Comparison of ENCODE assay signal across 17 cellular contexts in the genomic region with DNA sequence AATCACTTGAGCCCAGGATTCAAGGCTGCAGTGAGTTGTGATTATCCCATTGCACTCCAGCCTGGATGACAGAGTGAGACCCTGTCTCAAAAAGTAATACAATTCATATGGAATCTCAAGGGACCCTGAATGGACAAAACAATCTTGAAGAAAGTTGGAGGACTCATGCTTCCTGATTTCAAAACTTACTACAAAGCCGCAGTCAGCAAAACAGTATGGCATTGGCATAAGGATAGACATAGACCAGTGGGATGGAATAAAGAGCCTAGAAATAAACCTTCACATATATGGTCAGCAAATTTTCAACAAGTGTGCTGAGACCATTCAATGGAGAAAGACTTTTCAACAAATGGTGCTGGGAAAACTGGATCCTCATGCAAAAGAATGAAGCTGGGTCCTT. TPM values are rescaled to one million over a fixed set of nuclear protein-coding genes. Genes with fewer than 3 reads are reported as not detected.
DNase-seq lines count a peak whose midpoint lies in the region; ATAC-seq and TF ChIP-seq lines count a peak whose summit lies in the region.
"Had no signal": no experiment of that assay in that cellular context is flagged by ENCODE, and none has a peak within 500 bp of the region (broad histone marks: within the 10 kb centered on the region; RNA-seq: fewer than 3 reads in every experiment).

No MANE protein-coding gene starts in this region.

- H3K4me1 ChIP-seq in CD8-positive, alpha-beta memory T cell (ENCODE audit: insufficient read depth, low read length), result peaks cover 23% of the 10 kb centered on the region
- peaks cover 0 to 62% (median 19%) of the 10 kb centered on the region in 4 donors for H3K4me1 ChIP-seq in right lobe of liver

- no peaks in the 10 kb centered on the region for H3K9me3 Mint-ChIP-seq in CD8-positive, alpha-beta memory T cell
- H3K9me3 Mint-ChIP-seq in activated T-helper 1 cell treated with anti-CD3 and anti-CD28 coated beads, Interleukin-12 subunit alpha, Interleukin-12 subunit beta, Interleukin-2, Interleukin-4 antibody, amounts not matched to agents 30 ng/mL and 10 ng/mL and 1 ng/mL, durations not matched to agents 14 hours and 24 hours and 36 hours, result no peaks in the 10 kb centered on the region
- H3K9me3 Mint-ChIP-seq in activated CD8-positive, alpha-beta memory T cell treated with anti-CD3 and anti-CD28 coated beads, Interleukin-2, amount 10 ng/mL, durations not matched to agents 7 days and 5 days (ENCODE audit: low read depth), result no peaks in the 10 kb centered on the region

- no peak overlapping the region for H3K27ac Mint-ChIP-seq in CD8-positive, alpha-beta memory T cell
- H3K27ac Mint-ChIP-seq in activated T-helper 1 cell treated with anti-CD3 and anti-CD28 coated beads, Interleukin-12 subunit alpha, Interleukin-12 subunit beta, Interleukin-2, Interleukin-4 antibody, amounts not matched to agents 30 ng/mL and 10 ng/mL and 1 ng/mL, durations not matched to agents 14 hours and 24 hours and 36 hours, result no peak overlapping the region
- H3K27ac Mint-ChIP-seq in activated CD8-positive, alpha-beta memory T cell treated with anti-CD3 and anti-CD28 coated beads, Interleukin-2, amount 10 ng/mL, durations not matched to agents 7 days and 5 days, result no peak overlapping the region

- H3K36me3 Mint-ChIP-seq in CD8-positive, alpha-beta memory T cell, result peaks cover 0 to 46% (median 4%) of the 10 kb centered on the region in 3 donors
- peaks cover 15% of the 10 kb centered on the region for H3K36me3 Mint-ChIP-seq in activated T-helper 1 cell treated with anti-CD3 and anti-CD28 coated beads, Interleukin-12 subunit alpha, Interleukin-12 subunit beta, Interleukin-2, Interleukin-4 antibody, amounts not matched to agents 30 ng/mL and 10 ng/mL and 1 ng/mL, durations not matched to agents 14 hours and 24 hours and 36 hours (ENCODE audit: low read depth)
- peaks cover 18% of the 10 kb centered on the region for H3K36me3 Mint-ChIP-seq in activated CD8-positive, alpha-beta memory T cell treated with anti-CD3 and anti-CD28 coated beads, Interleukin-2, amount 10 ng/mL, durations not matched to agents 7 days and 5 days

- no peaks in the 10 kb centered on the region for H3K9me3 ChIP-seq in CD8-positive, alpha-beta memory T cell (ENCODE audit: low read length)
- H3K9me3 ChIP-seq in right lobe of liver, result no peaks in the 10 kb centered on the region
- H3K9me3 ChIP-seq: HAP-1 had no signal

- no peak for ATAC-seq in right lobe of liver
- no peak for ATAC-seq in activated CD8-positive, alpha-beta memory T cell treated with anti-CD3 and anti-CD28 coated beads, Interleukin-2, amount 10 ng/mL, durations not matched to agents 7 days and 5 days
- ATAC-seq: GM12878, Panc1 had no signal

- H3K4me3 Mint-ChIP-seq in CD8-positive, alpha-beta memory T cell, result peak overlapping the region in 5 of 7 donors; percentile 3 to 60 (median 39)
- H3K4me3 Mint-ChIP-seq in activated T-helper 1 cell treated with anti-CD3 and anti-CD28 coated beads, Interleukin-12 subunit alpha, Interleukin-12 subunit beta, Interleukin-2, Interleukin-4 antibody, amounts not matched to agents 30 ng/mL and 10 ng/mL and 1 ng/mL, durations not matched to agents 14 hours and 24 hours and 36 hours, result peak overlapping the region; percentile 0
- H3K4me3 Mint-ChIP-seq in activated CD8-positive, alpha-beta memory T cell treated with anti-CD3 and anti-CD28 coated beads, Interleukin-2, amount 10 ng/mL, durations not matched to agents 7 days and 5 days, result no peak overlapping the region

- TF ChIP-seq CTCF in right lobe of liver (IDR thresholded peaks at IDR 0.05), result no peak

- no peaks in the 10 kb centered on the region for H3K27me3 Mint-ChIP-seq in CD8-positive, alpha-beta memory T cell
- H3K27me3 Mint-ChIP-seq in activated T-helper 1 cell treated with anti-CD3 and anti-CD28 coated beads, Interleukin-12 subunit alpha, Interleukin-12 subunit beta, Interleukin-2, Interleukin-4 antibody, amounts not matched to agents 30 ng/mL and 10 ng/mL and 1 ng/mL, durations not matched to agents 14 hours and 24 hours and 36 hours (ENCODE audit: insufficient read depth), result no peaks in the 10 kb centered on the region
- no peaks in the 10 kb centered on the region for H3K27me3 Mint-ChIP-seq in activated CD8-positive, alpha-beta memory T cell treated with anti-CD3 and anti-CD28 coated beads, Interleukin-2, amount 10 ng/mL, durations not matched to agents 7 days and 5 days

- peaks cover 17 to 42% (median 30%) of the 10 kb centered on the region in 3 donors for H3K4me1 Mint-ChIP-seq in CD8-positive, alpha-beta memory T cell
- H3K4me1 Mint-ChIP-seq in activated T-helper 1 cell treated with anti-CD3 and anti-CD28 coated beads, Interleukin-12 subunit alpha, Interleukin-12 subunit beta, Interleukin-2, Interleukin-4 antibody, amounts not matched to agents 30 ng/mL and 10 ng/mL and 1 ng/mL, durations not matched to agents 14 hours and 24 hours and 36 hours (ENCODE audit: low read depth), result peaks cover 19% of the 10 kb centered on the region
- H3K4me1 Mint-ChIP-seq in activated CD8-positive, alpha-beta memory T cell treated with anti-CD3 and anti-CD28 coated beads, Interleukin-2, amount 10 ng/mL, durations not matched to agents 7 days and 5 days, result peaks cover 32% of the 10 kb centered on the region

- H3K27me3 ChIP-seq in CD8-positive, alpha-beta memory T cell (ENCODE audit: insufficient read depth, low read length, poor library complexity, severe bottlenecking), result no peaks in the 10 kb centered on the region
- H3K27me3 ChIP-seq in right lobe of liver, result no peaks in the 10 kb centered on the region
- H3K27me3 ChIP-seq: SJSA1 had no signal

- POLR2A ChIA-PET in CD8-positive, alpha-beta memory T cell (lab: Charles Lee), result no interaction called here

- intact Hi-C loops in activated T-helper 1 cell treated with anti-CD3 and anti-CD28 coated beads, Interleukin-12 subunit alpha, Interleukin-12 subunit beta, Interleukin-2, Interleukin-4 antibody, amounts not matched to agents 30 ng/mL and 10 ng/mL and 1 ng/mL, durations not matched to agents 14 hours and 24 hours and 36 hours (cut with micrococcal nuclease), result loop anchor here (5.0 kb wide), 1 partner anchor 286 kb away; the partner anchor contains the start of genes ALG12 and CRELD2
- intact Hi-C loops in right lobe of liver (cut with DNase I), result no loop called here

- peaks cover 8% of the 10 kb centered on the region for H3K36me3 ChIP-seq in CD8-positive, alpha-beta memory T cell (ENCODE audit: insufficient read depth, low read length)
- peaks cover 0 to 18% (median 6%) of the 10 kb centered on the region in 4 donors for H3K36me3 ChIP-seq in right lobe of liver

- no peak overlapping the region for H3K27ac ChIP-seq in CD8-positive, alpha-beta memory T cell (ENCODE audit: low read depth, low read length)
- peak overlapping the region; percentile 92 to 98 (median 95) for H3K27ac ChIP-seq in right lobe of liver
- H3K27ac ChIP-seq: SJSA1 had no signal

- CTCF ChIA-PET in CD8-positive, alpha-beta memory T cell (lab: Charles Lee), result no interaction called here
- CTCF ChIA-PET in activated CD8-positive, alpha-beta memory T cell treated with anti-CD3 and anti-CD28 coated beads, Interleukin-2, amount 10 ng/mL, durations not matched to agents 7 days and 5 days (lab: Charles Lee), result interaction anchor here (1.0 kb wide), 1 partner anchor 12 kb away, joined by 4 read pairs; no protein-coding TSS in a partner anchor

- 88% methylated on average over 1 of the region's 1 CpG for WGBS in right lobe of liver (ENCODE audit: insufficient coverage, low coverage, low lambda C conversion rate, missing lambda C conversion rate)

- no peak overlapping the region for H3K4me3 ChIP-seq in CD8-positive, alpha-beta memory T cell (ENCODE audit: low read length)
- H3K4me3 ChIP-seq in right lobe of liver, result peak overlapping the region in 1 of 3 donors; percentile 54
- H3K4me3 ChIP-seq: GM12878, HAP-1, SJSA1 had no signal

- TF ChIP-seq POLR2A in right lobe of liver (IDR thresholded peaks at IDR 0.05), result no peak

- no peak for DNase-seq in CD8-positive, alpha-beta memory T cell
- no peak for DNase-seq in activated T-helper 1 cell treated with anti-CD3 and anti-CD28 coated beads, Interleukin-12 subunit alpha, Interleukin-12 subunit beta, Interleukin-2, Interleukin-4 antibody, amounts not matched to agents 30 ng/mL and 10 ng/mL and 1 ng/mL, durations not matched to agents 14 hours and 24 hours and 36 hours (ENCODE audit: low spot score)
- DNase-seq in right lobe of liver (no peak), superior temporal gyrus (ENCODE audit: extremely low spot score) (no peak), RKO (ENCODE audit: low spot score) (no peak)
- DNase-seq in activated CD8-positive, alpha-beta memory T cell treated with anti-CD3 and anti-CD28 coated beads, Interleukin-2, amount 10 ng/mL, durations not matched to agents 7 days and 5 days, result no peak
- DNase-seq: AML-193, DMS153, GF-D8, MM.1S, NCI-H1092 treated with DMSO at 0.1 percent for 48 hours, NCI-H2081 treated with DMSO at 0.1 percent for 48 hours, SW 1271 had no signal

RNA-seq across cellular contexts. Expression of gene SELENOO, which starts 2.5 kb away (rescaled TPM):
- total RNA-seq in CD8-positive, alpha-beta memory T cell, result 10 to 100 TPM; 22.3 to 25.9 TPM
- 6.1 TPM for polyA plus RNA-seq in CD8-positive, alpha-beta memory T cell
- 23.7 and 25.9 TPM in 2 replicates for total RNA-seq in activated T-helper 1 cell treated with anti-CD3 and anti-CD28 coated beads, Interleukin-12 subunit alpha, Interleukin-12 subunit beta, Interleukin-2, Interleukin-4 antibody, amounts not matched to agents 30 ng/mL and 10 ng/mL and 1 ng/mL, durations not matched to agents 14 hours and 24 hours and 36 hours
- total RNA-seq in right lobe of liver, result 10 to 100 TPM; 51.1 to 67.8 (median 59.2) TPM
- total RNA-seq in activated CD8-positive, alpha-beta memory T cell treated with anti-CD3 and anti-CD28 coated beads, Interleukin-2, amount 10 ng/mL, durations not matched to agents 7 days and 5 days, result 10 to 100 TPM; 30.0 to 35.6 TPM

RNA-seq across cellular contexts. Expression of gene TRABD, which starts 17.6 kb away (rescaled TPM):
- 100 to 1,000 TPM in 1 of 2 experiments, 10 to 100 TPM in 1; 96.2 to 102 TPM for total RNA-seq in CD8-positive, alpha-beta memory T cell
- polyA plus RNA-seq in CD8-positive, alpha-beta memory T cell, result 49.0 TPM
- 94.1 and 96.8 TPM in 2 replicates for total RNA-seq in activated T-helper 1 cell treated with anti-CD3 and anti-CD28 coated beads, Interleukin-12 subunit alpha, Interleukin-12 subunit beta, Interleukin-2, Interleukin-4 antibody, amounts not matched to agents 30 ng/mL and 10 ng/mL and 1 ng/mL, durations not matched to agents 14 hours and 24 hours and 36 hours
- 10 to 100 TPM; 18.9 to 30.2 (median 22.8) TPM for total RNA-seq in right lobe of liver
- 100 to 1,000 TPM; 141 to 177 TPM for total RNA-seq in activated CD8-positive, alpha-beta memory T cell treated with anti-CD3 and anti-CD28 coated beads, Interleukin-2, amount 10 ng/mL, durations not matched to agents 7 days and 5 days

RNA-seq across cellular contexts. Expression of gene PANX2, which starts 32.8 kb away (rescaled TPM):
- total RNA-seq in CD8-positive, alpha-beta memory T cell, result 1 to 10 TPM; 1.7 to 1.8 TPM
- polyA plus RNA-seq in CD8-positive, alpha-beta memory T cell, result not detected
- total RNA-seq in activated T-helper 1 cell treated with anti-CD3 and anti-CD28 coated beads, Interleukin-12 subunit alpha, Interleukin-12 subunit beta, Interleukin-2, Interleukin-4 antibody, amounts not matched to agents 30 ng/mL and 10 ng/mL and 1 ng/mL, durations not matched to agents 14 hours and 24 hours and 36 hours, result 0.36 and 0.64 TPM in 2 replicates
- 10 to 100 TPM in 1 of 6 experiments, 1 to 10 TPM in 5; 3.9 to 12.3 (median 7.2) TPM for total RNA-seq in right lobe of liver
- total RNA-seq in activated CD8-positive, alpha-beta memory T cell treated with anti-CD3 and anti-CD28 coated beads, Interleukin-2, amount 10 ng/mL, durations not matched to agents 7 days and 5 days, result 1 to 10 TPM; 1.3 to 1.8 TPM

RNA-seq across cellular contexts. Expression of gene TUBGCP6, which starts 41.5 kb away (rescaled TPM):
- 10 to 100 TPM; 51.4 to 52.2 TPM for total RNA-seq in CD8-positive, alpha-beta memory T cell
- 18.6 TPM for polyA plus RNA-seq in CD8-positive, alpha-beta memory T cell
- total RNA-seq in activated T-helper 1 cell treated with anti-CD3 and anti-CD28 coated beads, Interleukin-12 subunit alpha, Interleukin-12 subunit beta, Interleukin-2, Interleukin-4 antibody, amounts not matched to agents 30 ng/mL and 10 ng/mL and 1 ng/mL, durations not matched to agents 14 hours and 24 hours and 36 hours, result 52.1 and 54.6 TPM in 2 replicates
- 10 to 100 TPM; 10.4 to 22.6 (median 14.6) TPM for total RNA-seq in right lobe of liver
- 10 to 100 TPM; 60.9 to 72.0 TPM for total RNA-seq in activated CD8-positive, alpha-beta memory T cell treated with anti-CD3 and anti-CD28 coated beads, Interleukin-2, amount 10 ng/mL, durations not matched to agents 7 days and 5 days

RNA-seq across cellular contexts. Expression of gene HDAC10, which starts 47.8 kb away (rescaled TPM):
- 10 to 100 TPM; 42.5 to 44.7 TPM for total RNA-seq in CD8-positive, alpha-beta memory T cell
- 7.5 TPM for polyA plus RNA-seq in CD8-positive, alpha-beta memory T cell
- 67.4 and 68.1 TPM in 2 replicates for total RNA-seq in activated T-helper 1 cell treated with anti-CD3 and anti-CD28 coated beads, Interleukin-12 subunit alpha, Interleukin-12 subunit beta, Interleukin-2, Interleukin-4 antibody, amounts not matched to agents 30 ng/mL and 10 ng/mL and 1 ng/mL, durations not matched to agents 14 hours and 24 hours and 36 hours
- 10 to 100 TPM; 19.6 to 30.5 (median 23.0) TPM for total RNA-seq in right lobe of liver
- 10 to 100 TPM; 75.2 to 96.3 TPM for total RNA-seq in activated CD8-positive, alpha-beta memory T cell treated with anti-CD3 and anti-CD28 coated beads, Interleukin-2, amount 10 ng/mL, durations not matched to agents 7 days and 5 days
